In genomic region chr19:34224996-34225658, GRCh38 we compare ENCODE assay signal across 12 cellular contexts. TPM values are rescaled to one million over a fixed set of nuclear protein-coding genes. Genes with fewer than 3 reads are reported as not detected.
DNase-seq lines count a peak whose midpoint lies in the region; ATAC-seq lines count a peak whose summit lies in the region.
"Had no signal": no experiment of that assay in that cellular context is flagged by ENCODE, and none has a peak within 500 bp of the region (broad histone marks: within the 10 kb centered on the region; RNA-seq: fewer than 3 reads in every experiment).

No MANE protein-coding gene starts in this region.

- peak overlapping the region; percentile 5 for H3K27ac ChIP-seq in effector memory CD4-positive, alpha-beta T cell (ENCODE audit: insufficient read depth, low read length, poor library complexity, severe bottlenecking)
- no peak overlapping the region for H3K27ac ChIP-seq in substantia nigra (ENCODE audit: low read depth, low read length, poor library complexity, severe bottlenecking)

- H3K9ac ChIP-seq in skeletal muscle satellite cell (ENCODE audit: low read depth, low read length): no peak overlapping the region

- H3K4me3 Mint-ChIP-seq in activated CD4-positive, alpha-beta T cell treated with anti-CD3 and anti-CD28 coated beads, Interleukin-2, amount 10 ng/mL, durations not matched to agents 24 days and 14 days: peak overlapping the region; percentile 12

- no peaks in the 10 kb centered on the region for H3K27me3 Mint-ChIP-seq in activated CD4-positive, alpha-beta T cell treated with anti-CD3 and anti-CD28 coated beads, Interleukin-2, amount 10 ng/mL, durations not matched to agents 24 days and 14 days

- intact Hi-C loops in activated CD4-positive, alpha-beta T cell treated with anti-CD3 and anti-CD28 coated beads, Interleukin-2, amount 10 ng/mL, durations not matched to agents 24 days and 14 days (cut with micrococcal nuclease): loop anchor here (5.0 kb wide), 1 partner anchor 127 kb away; no protein-coding TSS in a partner anchor

- no peaks in the 10 kb centered on the region for H3K27me3 ChIP-seq in effector memory CD4-positive, alpha-beta T cell (replicated peaks; ENCODE audit: control insufficient read depth, insufficient read depth, low read length, poor library complexity, severe bottlenecking)
- H3K27me3 ChIP-seq in skeletal muscle satellite cell (ENCODE audit: control insufficient read depth, insufficient read depth, low read length): no peaks in the 10 kb centered on the region
- H3K27me3 ChIP-seq: dorsolateral prefrontal cortex had no signal

- H3K4me3 ChIP-seq in effector memory CD4-positive, alpha-beta T cell (ENCODE audit: insufficient read depth, low read depth, low read length, poor library complexity, severe bottlenecking): no peak overlapping the region
- H3K4me3 ChIP-seq in skeletal muscle satellite cell (ENCODE audit: low read length): no peak overlapping the region
- H3K4me3 ChIP-seq: dorsolateral prefrontal cortex had no signal

- peaks cover 78% of the 10 kb centered on the region for H3K36me3 ChIP-seq in effector memory CD4-positive, alpha-beta T cell (ENCODE audit: control insufficient read depth, insufficient read depth, low read length)
- peaks cover 80% of the 10 kb centered on the region for H3K36me3 ChIP-seq in skeletal muscle satellite cell (ENCODE audit: insufficient read depth, low read length)

- H3K36me3 Mint-ChIP-seq in activated CD4-positive, alpha-beta T cell treated with anti-CD3 and anti-CD28 coated beads, Interleukin-2, amount 10 ng/mL, durations not matched to agents 24 days and 14 days (ENCODE audit: low read depth): peaks cover 76% of the 10 kb centered on the region

- H3K4me1 ChIP-seq in effector memory CD4-positive, alpha-beta T cell (ENCODE audit: control insufficient read depth, insufficient read depth, low read length, poor library complexity, severe bottlenecking): peaks cover 20% of the 10 kb centered on the region
- H3K4me1 ChIP-seq in skeletal muscle satellite cell (ENCODE audit: control insufficient read depth, insufficient read depth, low read length): peaks cover 36% of the 10 kb centered on the region

- H3K9me3 ChIP-seq in effector memory CD4-positive, alpha-beta T cell (ENCODE audit: control insufficient read depth, low read length): no peaks in the 10 kb centered on the region
- H3K9me3 ChIP-seq in skeletal muscle satellite cell (replicated peaks; ENCODE audit: low read length): no peaks in the 10 kb centered on the region

- ATAC-seq in HG02970 (IDR thresholded peaks at IDR 0.05; ENCODE audit: low FRiP score, unreplicated experiment): no peak

- peak overlapping the region; percentile 14 for H3K27ac Mint-ChIP-seq in activated CD4-positive, alpha-beta T cell treated with anti-CD3 and anti-CD28 coated beads, Interleukin-2, amount 10 ng/mL, durations not matched to agents 24 days and 14 days

- H3K4me1 Mint-ChIP-seq in activated CD4-positive, alpha-beta T cell treated with anti-CD3 and anti-CD28 coated beads, Interleukin-2, amount 10 ng/mL, durations not matched to agents 24 days and 14 days: peaks cover 35% of the 10 kb centered on the region

- no peak for DNase-seq in activated CD4-positive, alpha-beta T cell treated with anti-CD3 and anti-CD28 coated beads, Interleukin-2, amount 10 ng/mL, durations not matched to agents 24 days and 14 days
- DNase-seq in activated CD4-positive, alpha-beta T cell treated with anti-CD3 and anti-CD28 coated beads, Interleukin-2, amount 50 U/mL, for 4 hours: no peak
- DNase-seq in RPMI7951 (ENCODE audit: low read depth): peak; percentile 53
- DNase-seq in effector memory CD4-positive, alpha-beta T cell: no peak
- DNase-seq in substantia nigra (lab: John Stamatoyannopoulos, UW): no peak
- DNase-seq in NCI-H446 treated with DMSO at 0.1 percent for 48 hours (lab: John Stamatoyannopoulos, UW): no peak
- DNase-seq: dorsolateral prefrontal cortex; NCI-H1092 treated with DMSO at 0.1 percent for 48 hours; nucleus accumbens; stimulated activated CD4-positive, alpha-beta T cell treated with anti-CD3 and anti-CD28 coated beads, Interleukin-4, amount 100 ng/mL, for 4 hours had no signal

- H3K9me3 Mint-ChIP-seq in activated CD4-positive, alpha-beta T cell treated with anti-CD3 and anti-CD28 coated beads, Interleukin-2, amount 10 ng/mL, durations not matched to agents 24 days and 14 days: no peaks in the 10 kb centered on the region

- peak overlapping the region; percentile 41 for H3K4me2 ChIP-seq in skeletal muscle satellite cell (ENCODE audit: low read length)

RNA-seq across cellular contexts. Expression of gene GARRE1, which starts 29.2 kb away (rescaled TPM):
- total RNA-seq in activated CD4-positive, alpha-beta T cell treated with anti-CD3 and anti-CD28 coated beads, Interleukin-2, amount 10 ng/mL, durations not matched to agents 24 days and 14 days: 9.8 and 12.0 TPM in 2 replicates
- total RNA-seq in RPMI7951 (2014; rRNA removed; shearing (Covaris generic)): 5.9 and 6.5 TPM in 2 replicates
- total RNA-seq in skeletal muscle satellite cell (2012; rRNA removed): 4.4 and 5.6 TPM in 2 replicates

RNA-seq across cellular contexts. Expression of gene LSM14A, which starts 52.8 kb away (rescaled TPM):
- 105 and 117 TPM in 2 replicates for total RNA-seq in activated CD4-positive, alpha-beta T cell treated with anti-CD3 and anti-CD28 coated beads, Interleukin-2, amount 10 ng/mL, durations not matched to agents 24 days and 14 days
- total RNA-seq in RPMI7951 (2014; rRNA removed; shearing (Covaris generic)): 50.3 and 62.8 TPM in 2 replicates
- 38.3 and 43.0 TPM in 2 replicates for total RNA-seq in skeletal muscle satellite cell (2012; rRNA removed)
